Comparison of ENCODE assay signal across 37 cellular contexts in genomic region chr14:83558946-83559345, GRCh38.
"Had no signal": no experiment of that assay in that cellular context is flagged by ENCODE, and none has a peak within 500 bp of the region (broad histone marks: within the 10 kb centered on the region; RNA-seq: fewer than 3 reads in every experiment).

No MANE protein-coding gene starts in this region.

- H3K9me3 Mint-ChIP-seq: brain had no signal

- H3K27me3 ChIP-seq: adrenal gland, ascending aorta, cardiac muscle cell had no signal

- H3K4me1 Mint-ChIP-seq: activated B cell treated with CpG ODN at 0.5 μM for 24 hours; activated CD4-positive, alpha-beta T cell treated with anti-CD3 and anti-CD28 coated beads, Interleukin-2, amount 10 ng/mL, durations not matched to agents 24 days and 14 days; activated naive CD8-positive, alpha-beta T cell treated with anti-CD3 and anti-CD28 coated beads for 36 hours; activated T-helper 17 cell treated with anti-CD3 and anti-CD28 coated beads, Interleukin-2, amount 50 U/mL, for 72 hours; brain; central memory CD8-positive, alpha-beta T cell had no signal

- H3K4me3 ChIP-seq: adrenal gland, ascending aorta, cardiac muscle cell had no signal

- ATAC-seq: activated CD8-positive, alpha-beta T cell treated with anti-CD3 and anti-CD28 coated beads for 36 hours; activated naive CD4-positive, alpha-beta T cell treated with anti-CD3 and anti-CD28 coated beads, Interleukin-2, amount 50 U/mL, for 72 hours; activated T-cell treated with anti-CD3 and anti-CD28 coated beads, Interleukin-2, amount 50 U/mL, for 4 hours; activated T-cell treated with anti-CD3 and anti-CD28 coated beads, Interleukin-2, amount 50 U/mL, for 72 hours; activated T-helper 17 cell treated with anti-CD3 and anti-CD28 coated beads, Interleukin-2, amount 50 U/mL, for 72 hours had no signal

- H3K36me3 Mint-ChIP-seq: activated CD4-positive, alpha-beta memory T cell treated with anti-CD3 and anti-CD28 coated beads for 36 hours; activated naive CD4-positive, alpha-beta T cell treated with anti-CD3 and anti-CD28 coated beads, Interleukin-2, amount 50 U/mL, for 72 hours; activated naive CD8-positive, alpha-beta T cell treated with anti-CD3 and anti-CD28 coated beads for 36 hours; brain had no signal

- H3K4me3 Mint-ChIP-seq: activated B cell treated with CpG ODN at 0.5 μM for 24 hours; activated CD4-positive, alpha-beta memory T cell treated with anti-CD3 and anti-CD28 coated beads for 36 hours; activated CD4-positive, alpha-beta T cell treated with anti-CD3 and anti-CD28 coated beads, Interleukin-2, amount 10 ng/mL, durations not matched to agents 24 days and 14 days; activated CD8-positive, alpha-beta T cell treated with anti-CD3 and anti-CD28 coated beads for 36 hours; activated naive CD4-positive, alpha-beta T cell treated with anti-CD3 and anti-CD28 coated beads for 36 hours; activated naive CD8-positive, alpha-beta T cell treated with anti-CD3 and anti-CD28 coated beads for 36 hours; activated T-cell treated with anti-CD3 and anti-CD28 coated beads, Interleukin-2, amount 50 U/mL, for 4 hours; activated T-cell treated with anti-CD3 and anti-CD28 coated beads, Interleukin-2, amount 50 U/mL, for 72 hours; activated T-helper 1 cell treated with anti-CD3 and anti-CD28 coated beads, Interleukin-12 subunit alpha, Interleukin-12 subunit beta, Interleukin-2, Interleukin-4 antibody, amounts not matched to agents 30 ng/mL and 10 ng/mL and 1 ng/mL, durations not matched to agents 14 hours and 24 hours and 36 hours; activated T-helper 17 cell treated with anti-CD3 and anti-CD28 coated beads, Interleukin-2, amount 50 U/mL, for 72 hours; brain; central memory CD8-positive, alpha-beta T cell; T-helper 1 cell treated with Interleukin-12 subunit alpha and Interleukin-12 subunit beta and Interleukin-4 antibody, amounts not matched to agents 30 μg/mL and 1 μg/mL, for 36 hours; T-helper 2 cell treated with Interferon-gamma antibody and Interleukin-4, amounts not matched to agents 5 μg/mL and 100 μg/mL, for 36 hours had no signal

- H3K27ac Mint-ChIP-seq: activated B cell treated with CpG ODN at 0.5 μM for 24 hours; activated CD4-positive, alpha-beta memory T cell treated with anti-CD3 and anti-CD28 coated beads for 36 hours; activated CD4-positive, alpha-beta T cell treated with anti-CD3 and anti-CD28 coated beads, Interleukin-2, amount 10 ng/mL, durations not matched to agents 24 days and 14 days; activated CD8-positive, alpha-beta T cell treated with anti-CD3 and anti-CD28 coated beads for 36 hours; activated naive CD4-positive, alpha-beta T cell treated with anti-CD3 and anti-CD28 coated beads for 36 hours; activated naive CD4-positive, alpha-beta T cell treated with anti-CD3 and anti-CD28 coated beads, Interleukin-2, amount 50 U/mL, for 72 hours; activated naive CD8-positive, alpha-beta T cell treated with anti-CD3 and anti-CD28 coated beads for 36 hours; activated T-cell treated with anti-CD3 and anti-CD28 coated beads, Interleukin-2, amount 50 U/mL, for 72 hours; activated T-helper 1 cell treated with anti-CD3 and anti-CD28 coated beads, Interleukin-12 subunit alpha, Interleukin-12 subunit beta, Interleukin-2, Interleukin-4 antibody, amounts not matched to agents 30 ng/mL and 10 ng/mL and 1 ng/mL, durations not matched to agents 14 hours and 24 hours and 36 hours; activated T-helper 17 cell treated with anti-CD3 and anti-CD28 coated beads, Interleukin-2, amount 50 U/mL, for 72 hours; brain; T-helper 1 cell treated with Interleukin-12 subunit alpha and Interleukin-12 subunit beta and Interleukin-4 antibody, amounts not matched to agents 30 μg/mL and 1 μg/mL, for 36 hours; T-helper 2 cell treated with Interferon-gamma antibody and Interleukin-4, amounts not matched to agents 5 μg/mL and 100 μg/mL, for 36 hours had no signal

- H3K27me3 Mint-ChIP-seq: activated B cell treated with CpG ODN at 0.5 μM for 24 hours; activated CD4-positive, alpha-beta memory T cell treated with anti-CD3 and anti-CD28 coated beads for 36 hours; activated CD4-positive, alpha-beta T cell treated with anti-CD3 and anti-CD28 coated beads, Interleukin-2, amount 10 ng/mL, durations not matched to agents 24 days and 14 days; activated CD8-positive, alpha-beta T cell treated with anti-CD3 and anti-CD28 coated beads for 36 hours; activated naive CD8-positive, alpha-beta T cell treated with anti-CD3 and anti-CD28 coated beads for 36 hours; activated T-helper 17 cell treated with anti-CD3 and anti-CD28 coated beads, Interleukin-2, amount 50 U/mL, for 72 hours; central memory CD8-positive, alpha-beta T cell had no signal

- H3K9me3 ChIP-seq: adrenal gland, ascending aorta had no signal

- H3K27ac ChIP-seq: adrenal gland, ascending aorta, cardiac muscle cell, VCaP had no signal

- H3K36me3 ChIP-seq: adrenal gland, ascending aorta, cardiac muscle cell had no signal

- H3K4me1 ChIP-seq: adrenal gland, ascending aorta had no signal

- DNase-seq: activated B cell treated with CpG ODN at 0.5 μM for 24 hours; activated CD4-positive, alpha-beta memory T cell treated with anti-CD3 and anti-CD28 coated beads for 36 hours; activated CD4-positive, alpha-beta T cell treated with anti-CD3 and anti-CD28 coated beads for 4 hours; activated CD4-positive, alpha-beta T cell treated with anti-CD3 and anti-CD28 coated beads, Interleukin-2, amount 10 ng/mL, durations not matched to agents 24 days and 14 days; activated CD4-positive, alpha-beta T cell treated with anti-CD3 and anti-CD28 coated beads, Interleukin-2, amount 50 U/mL, for 1 hour; activated CD4-positive, alpha-beta T cell treated with anti-CD3 and anti-CD28 coated beads, Interleukin-2, amount 50 U/mL, for 4 hours; activated CD4-positive, CD25-positive, alpha-beta regulatory T cell treated with anti-CD3 and anti-CD28 coated beads, Interleukin-2, amount 50 U/mL, for 72 hours; activated CD8-positive, alpha-beta memory T cell treated with anti-CD3 and anti-CD28 coated beads, Interleukin-2, amount 50 U/mL, for 4 hours; activated CD8-positive, alpha-beta T cell treated with anti-CD3 and anti-CD28 coated beads for 36 hours; activated effector memory CD4-positive, alpha-beta T cell treated with anti-CD3 and anti-CD28 coated beads, Interleukin-2, amount 50 U/mL, for 16 hours; activated gamma-delta T cell treated with Interleukin-2 at 50 U/mL for 16 hours; activated naive CD4-positive, alpha-beta T cell; activated naive CD4-positive, alpha-beta T cell treated with anti-CD3 and anti-CD28 coated beads for 36 hours; activated naive CD4-positive, alpha-beta T cell treated with anti-CD3 and anti-CD28 coated beads, Interleukin-2, amount 50 U/mL, for 16 hours; activated naive CD8-positive, alpha-beta T cell treated with anti-CD3 and anti-CD28 coated beads for 36 hours; activated T-cell treated with anti-CD3 and anti-CD28 coated beads for 4 hours; activated T-cell treated with anti-CD3 and anti-CD28 coated beads, Interleukin-2, amount 50 U/mL, for 1 hour; activated T-cell treated with anti-CD3 and anti-CD28 coated beads, Interleukin-2, amount 50 U/mL, for 4 hours; activated T-cell treated with anti-CD3 and anti-CD28 coated beads, Interleukin-2, amount 50 U/mL, for 72 hours; adrenal gland; amygdala; anterior cingulate cortex; caudate nucleus; cerebellar nuclear complex; T-helper 1 cell; T-helper 2 cell; T-helper 9 cell had no signal
